19 cellular contexts compared by ENCODE assay signal in genomic region chr16:12502671-12503070, GRCh38.
"Had no signal": no experiment of that assay in that cellular context is flagged by ENCODE, and none has a peak within 500 bp of the region (broad histone marks: within the 10 kb centered on the region; RNA-seq: fewer than 3 reads in every experiment).

No MANE protein-coding gene starts in this region.

- H3K36me3 Mint-ChIP-seq: activated naive CD4-positive, alpha-beta T cell treated with anti-CD3 and anti-CD28 coated beads, Interleukin-2, amount 50 U/mL, for 24 hours; brain; immature natural killer cell had no signal

- ATAC-seq: activated CD4-positive, CD25-positive, alpha-beta regulatory T cell treated with anti-CD3 and anti-CD28 coated beads, Interleukin-2, amount 50 U/mL, for 24 hours; esophagus mucosa; left lobe of liver; naive thymus-derived CD8-positive, alpha-beta T cell; sciatic nerve; stimulated activated naive B cell treated with anti-CD40 and anti-IgM and Interleukin-4, amounts not matched to agents 10 μg/mL and 1 μg/mL and 100 μg/mL, for 72 hours had no signal

- H3K27me3 Mint-ChIP-seq: activated naive CD4-positive, alpha-beta T cell treated with anti-CD3 and anti-CD28 coated beads, Interleukin-2, amount 50 U/mL, for 24 hours; brain; central memory CD8-positive, alpha-beta T cell; naive thymus-derived CD8-positive, alpha-beta T cell; stimulated activated naive B cell treated with anti-CD40 and anti-IgM and Interleukin-4, amounts not matched to agents 10 μg/mL and 1 μg/mL and 100 μg/mL, for 72 hours had no signal

- H3K4me3 Mint-ChIP-seq: activated naive CD4-positive, alpha-beta T cell treated with anti-CD3 and anti-CD28 coated beads, Interleukin-2, amount 50 U/mL, for 24 hours; brain; central memory CD8-positive, alpha-beta T cell; immature natural killer cell; naive thymus-derived CD8-positive, alpha-beta T cell; stimulated activated naive B cell treated with anti-CD40 and anti-IgM and Interleukin-4, amounts not matched to agents 10 μg/mL and 1 μg/mL and 100 μg/mL, for 72 hours had no signal

- H3K27ac Mint-ChIP-seq: activated naive CD4-positive, alpha-beta T cell treated with anti-CD3 and anti-CD28 coated beads, Interleukin-2, amount 50 U/mL, for 24 hours had no signal

- DNase-seq: activated CD4-positive, alpha-beta T cell treated with anti-CD3 and anti-CD28 coated beads, Interleukin-2, amount 50 U/mL, for 4 hours; activated effector memory CD4-positive, alpha-beta T cell treated with Interleukin-2 at 50 U/mL for 16 hours; activated T-cell treated with anti-CD3 and anti-CD28 coated beads, Interleukin-2, amount 50 U/mL, for 1 hour; amygdala; dermis blood vessel endothelial cell; immature natural killer cell; mammary epithelial cell; naive thymus-derived CD8-positive, alpha-beta T cell; stimulated activated CD4-positive, alpha-beta T cell treated with anti-CD3 and anti-CD28 coated beads, Interleukin-2, amount 100 ng/mL, for 24 hours; stimulated activated naive B cell treated with anti-CD40 and anti-IgM and Interleukin-4, amounts not matched to agents 10 μg/mL and 1 μg/mL and 100 μg/mL, for 72 hours; T-helper 2 cell; transverse colon had no signal

- H3K9me3 Mint-ChIP-seq: activated naive CD4-positive, alpha-beta T cell treated with anti-CD3 and anti-CD28 coated beads, Interleukin-2, amount 50 U/mL, for 24 hours; brain; central memory CD8-positive, alpha-beta T cell; immature natural killer cell; naive thymus-derived CD8-positive, alpha-beta T cell; stimulated activated naive B cell treated with anti-CD40 and anti-IgM and Interleukin-4, amounts not matched to agents 10 μg/mL and 1 μg/mL and 100 μg/mL, for 72 hours had no signal
